ENCODE assay signal across 30 cellular contexts in the genomic region with DNA sequence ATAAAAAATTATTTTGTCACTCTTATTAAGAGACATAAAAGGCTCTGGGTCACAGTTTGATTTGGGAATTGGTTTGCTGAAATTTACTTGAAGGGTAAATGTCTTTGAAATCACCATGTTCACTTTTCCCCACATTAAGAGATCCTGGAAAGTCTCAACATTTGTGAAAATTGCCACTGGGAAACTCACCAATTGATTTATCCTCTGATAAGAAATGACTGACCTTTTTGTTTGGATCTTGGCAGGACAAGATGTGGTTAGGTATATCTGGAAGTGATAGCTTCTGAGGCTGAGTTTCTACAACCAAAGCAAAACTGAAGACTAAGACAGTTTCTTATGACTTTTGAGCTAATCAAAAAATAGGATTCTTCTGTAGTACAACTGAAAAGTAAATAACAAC.
"Had no signal": no experiment of that assay in that cellular context is flagged by ENCODE, and none has a peak within 500 bp of the region (broad histone marks: within the 10 kb centered on the region; RNA-seq: fewer than 3 reads in every experiment).

No MANE protein-coding gene starts in this region.

- H3K27me3 Mint-ChIP-seq: brain had no signal

- H3K27ac ChIP-seq: ascending aorta, SJCRH30, WERI-Rb-1 had no signal

- H3K36me3 ChIP-seq: ascending aorta, SJCRH30, WERI-Rb-1 had no signal

- H3K27ac Mint-ChIP-seq: activated CD8-positive, alpha-beta T cell treated with anti-CD3 and anti-CD28 coated beads for 36 hours; activated naive CD8-positive, alpha-beta T cell treated with anti-CD3 and anti-CD28 coated beads for 36 hours; activated T-cell treated with anti-CD3 and anti-CD28 coated beads, Interleukin-2, amount 50 U/mL, for 72 hours; activated T-helper 17 cell treated with anti-CD3 and anti-CD28 coated beads, Interleukin-2, amount 50 U/mL, for 72 hours; brain had no signal

- H3K4me1 ChIP-seq: ascending aorta, SJCRH30 had no signal

- H3K4me3 Mint-ChIP-seq: activated CD8-positive, alpha-beta T cell treated with anti-CD3 and anti-CD28 coated beads for 36 hours; activated naive CD8-positive, alpha-beta T cell treated with anti-CD3 and anti-CD28 coated beads for 36 hours; activated T-cell treated with anti-CD3 and anti-CD28 coated beads, Interleukin-2, amount 50 U/mL, for 72 hours; activated T-helper 17 cell treated with anti-CD3 and anti-CD28 coated beads, Interleukin-2, amount 50 U/mL, for 72 hours; brain had no signal

- ATAC-seq: activated CD8-positive, alpha-beta T cell treated with anti-CD3 and anti-CD28 coated beads for 36 hours; activated T-cell treated with anti-CD3 and anti-CD28 coated beads, Interleukin-2, amount 50 U/mL, for 72 hours; activated T-helper 17 cell treated with anti-CD3 and anti-CD28 coated beads, Interleukin-2, amount 50 U/mL, for 72 hours; K562 had no signal

- H3K36me3 Mint-ChIP-seq: activated naive CD8-positive, alpha-beta T cell treated with anti-CD3 and anti-CD28 coated beads for 36 hours; brain had no signal

- H3K4me1 Mint-ChIP-seq: activated naive CD8-positive, alpha-beta T cell treated with anti-CD3 and anti-CD28 coated beads for 36 hours; activated T-helper 17 cell treated with anti-CD3 and anti-CD28 coated beads, Interleukin-2, amount 50 U/mL, for 72 hours had no signal

- DNase-seq: activated CD4-positive, alpha-beta T cell treated with anti-CD3 and anti-CD28 coated beads for 1 hour; activated CD4-positive, alpha-beta T cell treated with anti-CD3 and anti-CD28 coated beads for 48 hours; activated CD4-positive, CD25-positive, alpha-beta regulatory T cell; activated CD8-positive, alpha-beta T cell treated with anti-CD3 and anti-CD28 coated beads for 36 hours; activated effector memory CD4-positive, alpha-beta T cell treated with anti-CD3 and anti-CD28 coated beads, Interleukin-2, amount 50 U/mL, for 16 hours; activated naive CD4-positive, alpha-beta T cell; activated naive CD4-positive, alpha-beta T cell treated with anti-CD3 and anti-CD28 coated beads, Interleukin-2, amount 50 U/mL, for 16 hours; activated naive CD8-positive, alpha-beta T cell treated with anti-CD3 and anti-CD28 coated beads for 36 hours; activated T-cell treated with anti-CD3 and anti-CD28 coated beads, Interleukin-2, amount 50 U/mL, for 1 hour; activated T-cell treated with anti-CD3 and anti-CD28 coated beads, Interleukin-2, amount 50 U/mL, for 72 hours; amygdala; caudate nucleus; cerebellar nuclear complex; NCI-H1105; NCI-H1417 treated with DMSO at 0.1 percent for 48 hours; NCI-H187 treated with DMSO at 0.1 percent for 48 hours; NCI-H2081; NCI-H226; NCI-H524 treated with DMSO at 0.1 percent for 48 hours; SHP77; SJCRH30; SW 1271; T-helper 1 cell; T-helper 2 cell; T-helper 9 cell; WERI-Rb-1 had no signal

- H3K4me3 ChIP-seq: ascending aorta, K562, SJCRH30 had no signal

- H3K9me3 ChIP-seq: ascending aorta, SJCRH30 had no signal

- H3K27me3 ChIP-seq: ascending aorta, SJCRH30 had no signal
